8 cellular contexts compared by ENCODE assay signal in genomic region chr2:181305151-181306123, GRCh38.
A peak's percentile ranks its signal among the peaks of the same experiment; 100 is the strongest.
DNase-seq lines count a peak whose midpoint lies in the region; ATAC-seq and TF ChIP-seq lines count a peak whose summit lies in the region.

No MANE protein-coding gene starts in this region.

- H3K9me2 ChIP-seq in DOHH2 (replicated peaks; ENCODE audit: control insufficient read depth, low read length): no peaks in the 10 kb centered on the region

- H3K27me3 ChIP-seq in DOHH2 (ENCODE audit: control insufficient read depth, low read length): no peaks in the 10 kb centered on the region
- no peaks in the 10 kb centered on the region for H3K27me3 ChIP-seq in SJCRH30
- no peaks in the 10 kb centered on the region for H3K27me3 ChIP-seq in transverse colon
- H3K27me3 ChIP-seq in esophagus muscularis mucosa: no peaks in the 10 kb centered on the region

- WGBS in transverse colon (ENCODE audit: low coverage in 1 of 2), 2 donors: 37 to 60% methylated on average over 3 to 6 of the region's 6 CpGs
- 71% methylated on average over 6 of the region's 6 CpGs for WGBS in esophagus muscularis mucosa

- no peaks in the 10 kb centered on the region for H3K79me2 ChIP-seq in DOHH2 (ENCODE audit: control insufficient read depth, low read length)

- peak; percentile 80 for TF ChIP-seq POLR2A in erythroblast (IDR thresholded peaks at IDR 0.05; ENCODE audit: low read length)
- TF ChIP-seq POLR2A in transverse colon (IDR thresholded peaks at IDR 0.05): peak; percentile 18
- TF ChIP-seq POLR2A in esophagus muscularis mucosa (IDR thresholded peaks at IDR 0.05; ENCODE audit: low read depth): no peak

- no peak for TF ChIP-seq CTCF in DOHH2 (IDR thresholded peaks at IDR 0.05; ENCODE audit: low read depth, low read length, poor library complexity, severe bottlenecking)
- no peak for TF ChIP-seq CTCF in transverse colon (IDR thresholded peaks at IDR 0.05)
- TF ChIP-seq CTCF in esophagus muscularis mucosa (IDR thresholded peaks at IDR 0.05): no peak

- in situ Hi-C loops in transverse colon (cut with MboI; ENCODE audit: low pct_ligation_motif_present in 1 of 4, low pct_unique_long_range_greater_than_20kb in 1 of 4, low sequenced_read_pairs in 3 of 4): loop anchor here in 1 of 4 donors (10.0 kb wide), 1 partner anchor 159 kb away; no protein-coding TSS in a partner anchor

- intact Hi-C loops in transverse colon (cut with DNase I; ENCODE audit: low total_unique reads) (no loop called here), esophagus muscularis mucosa (cut with DNase I) (no loop called here)

- H3F3A ChIP-seq in DOHH2 (ENCODE audit: control insufficient read depth, insufficient read depth): peaks cover 29% of the 10 kb centered on the region

- H3K4me1 ChIP-seq in DOHH2 (ENCODE audit: control insufficient read depth, low read length) (peaks cover 68% of the 10 kb centered on the region), SJCRH30 (peaks cover 17% of the 10 kb centered on the region), transverse colon (peaks cover 0 to 13% (median 2%) of the 10 kb centered on the region in 4 donors), esophagus muscularis mucosa (peaks cover 5 to 17% (median 11%) of the 10 kb centered on the region in 4 donors)

- TF ChIP-seq EP300 in transverse colon (IDR thresholded peaks at IDR 0.05; ENCODE audit: low read depth) (no peak), esophagus muscularis mucosa (IDR thresholded peaks at IDR 0.05) (no peak)

- H3K4me3 ChIP-seq in DOHH2 (ENCODE audit: low read length) (peak overlapping the region; percentile 67), SJCRH30 (no peak overlapping the region), transverse colon (no peak overlapping the region), esophagus muscularis mucosa (no peak overlapping the region)

- H3K9me3 ChIP-seq in DOHH2 (ENCODE audit: control insufficient read depth, insufficient read depth, low read length) (no peaks in the 10 kb centered on the region), SJCRH30 (replicated peaks) (no peaks in the 10 kb centered on the region), transverse colon (no peaks in the 10 kb centered on the region), esophagus muscularis mucosa (no peaks in the 10 kb centered on the region)

- no peaks in the 10 kb centered on the region for H4K20me1 ChIP-seq in DOHH2 (ENCODE audit: control insufficient read depth, insufficient read depth, low read depth, low read length)

- H3K27ac ChIP-seq in DOHH2 (ENCODE audit: low read depth, low read length) (peak overlapping the region; percentile 97), SJCRH30 (no peak overlapping the region), transverse colon (peak overlapping the region; percentile 49 to 63 (median 58)), esophagus muscularis mucosa (replicated peaks in 1 of 4) (no peak overlapping the region)

- H3K36me3 ChIP-seq in DOHH2 (ENCODE audit: control insufficient read depth, low read length) (peaks cover 3% of the 10 kb centered on the region; the same call in 1 of the 2 replicates), SJCRH30 (no peaks in the 10 kb centered on the region), transverse colon (no peaks in the 10 kb centered on the region), esophagus muscularis mucosa (no peaks in the 10 kb centered on the region)

- peak; percentile 7 to 47 for DNase-seq in SJCRH30
- DNase-seq in erythroblast (lab: John Stamatoyannopoulos, UW): peak; percentile 75 to 92
- DNase-seq in transverse colon: peak; percentile 51
- no peak for DNase-seq in esophagus muscularis mucosa (ENCODE audit: extremely low spot score)
- DNase-seq in HCEC 1CT: no peak

- H3K4me2 ChIP-seq in DOHH2 (ENCODE audit: low read length): peak overlapping the region; percentile 80

- ATAC-seq in GM19351 (IDR thresholded peaks at IDR 0.05; ENCODE audit: unreplicated experiment): peak; percentile 86
- ATAC-seq in HG03280 (IDR thresholded peaks at IDR 0.05; ENCODE audit: unreplicated experiment): peak; percentile 88

Comparison
In these comparisons a context has a peak if more than half of its experiments do, and no peak if none do; other contexts are left out.
1. H3K27ac ChIP-seq: peak in DOHH2 (single experiment) and transverse colon (4 of 4); none in SJCRH30 (single experiment) and esophagus muscularis mucosa (0 of 4).
2. DNase-seq: peak in SJCRH30 (2 of 2), erythroblast (2 of 2) and transverse colon (single experiment); none in esophagus muscularis mucosa (single experiment) and HCEC 1CT (single experiment).